In the genomic region with DNA sequence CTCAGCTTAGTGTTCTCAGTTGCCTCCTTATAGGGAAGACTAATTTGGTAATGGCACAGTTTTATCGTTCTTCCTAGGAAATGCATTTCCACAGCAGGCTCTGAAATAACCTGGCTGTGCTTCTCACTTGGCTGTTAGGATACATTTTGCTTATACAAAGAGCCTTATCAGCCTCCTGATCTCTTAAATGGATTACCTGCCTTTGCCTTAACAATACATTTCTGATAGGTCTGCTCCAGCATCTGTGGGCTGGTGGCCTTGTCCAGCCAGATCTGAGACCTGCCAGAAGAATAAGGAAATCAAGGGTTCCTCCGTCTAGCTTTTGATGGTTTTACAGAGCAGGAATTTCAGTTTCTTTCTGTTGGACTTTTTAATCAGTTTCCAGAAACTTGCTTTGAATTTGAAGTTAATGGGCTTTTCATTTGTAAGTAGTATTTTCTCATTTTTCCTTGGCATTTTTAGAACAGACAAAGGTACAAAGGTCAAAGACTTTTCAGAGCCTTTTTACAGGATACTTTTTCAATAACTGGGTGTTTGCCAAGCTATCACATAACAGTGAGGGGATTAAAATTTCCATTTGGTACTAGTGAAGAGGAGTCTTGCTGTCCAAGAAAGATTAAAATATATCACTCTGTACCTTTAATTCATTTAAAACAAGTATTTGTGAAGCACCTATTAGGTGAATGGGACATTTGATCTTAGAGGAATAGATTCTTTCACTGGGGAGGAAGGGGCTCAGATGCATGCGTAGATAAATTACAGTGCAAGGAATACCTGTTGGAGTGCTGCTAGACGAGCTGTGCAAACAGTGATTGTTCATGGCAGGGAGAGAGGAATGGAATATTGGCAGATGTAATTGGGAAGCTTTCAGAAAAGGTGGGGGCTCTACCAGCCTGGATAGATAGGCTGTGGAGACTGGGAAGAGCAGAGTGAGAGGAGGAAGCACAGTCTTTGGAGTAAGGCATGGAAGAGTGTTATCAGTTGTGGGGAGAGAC, we compare ENCODE assay signal across 13 cellular contexts.
DNase-seq lines count a peak whose midpoint lies in the region; ATAC-seq and TF ChIP-seq lines count a peak whose summit lies in the region.
"Had no signal": no experiment of that assay in that cellular context is flagged by ENCODE, and none has a peak within 500 bp of the region (broad histone marks: within the 10 kb centered on the region; RNA-seq: fewer than 3 reads in every experiment).

No MANE protein-coding gene starts in this region.

- H3K9me3 ChIP-seq in right cardiac atrium (ENCODE audit: control insufficient read depth, low read length), result no peaks in the 10 kb centered on the region
- H3K9me3 ChIP-seq in stomach, result no peaks in the 10 kb centered on the region
- H3K9me3 ChIP-seq in colonic mucosa, result no peaks in the 10 kb centered on the region
- H3K9me3 ChIP-seq in ovary, result no peaks in the 10 kb centered on the region
- H3K9me3 ChIP-seq: breast epithelium had no signal

- no peak for ATAC-seq in right cardiac atrium
- no peak for ATAC-seq in left cardiac atrium
- no peak for ATAC-seq in central memory CD8-positive, alpha-beta T cell (replicated peaks; ENCODE audit: extremely low read depth, poor library complexity, severe bottlenecking)
- ATAC-seq: K562; naive thymus-derived CD4-positive, alpha-beta T cell; stimulated activated naive CD8-positive, alpha-beta T cell treated with anti-CD3 and anti-CD28 coated beads, Interleukin-15, Interleukin-2, amounts not matched to agents 100 U/mL and 50 U/mL, for 24 hours had no signal

- H3K4me1 ChIP-seq in right cardiac atrium (ENCODE audit: control insufficient read depth, insufficient read depth, low read length) (peaks cover 19% of the 10 kb centered on the region), stomach (peaks cover 12 to 68% (median 38%) of the 10 kb centered on the region in 4 donors), colonic mucosa (no peaks in the 10 kb centered on the region), ovary (ENCODE audit: insufficient read depth) (peaks cover 5% of the 10 kb centered on the region)

- no peaks in the 10 kb centered on the region for H3K27me3 Mint-ChIP-seq in central memory CD8-positive, alpha-beta T cell
- H3K27me3 Mint-ChIP-seq: naive thymus-derived CD4-positive, alpha-beta T cell had no signal

- 60% methylated on average over 4 of the region's 4 CpGs for WGBS in right cardiac atrium
- WGBS in stomach, 5 donors, result 35 to 49% (median 39%) methylated on average over 4 of the region's 4 CpGs
- whole genome bisulfite sequencing in ovary, 3 donors, result 78 to 86% (median 81%) methylated on average over 4 of the region's 4 CpGs

- no peak overlapping the region for H3K4me3 ChIP-seq in right cardiac atrium (ENCODE audit: low read length)
- no peak overlapping the region for H3K4me3 ChIP-seq in stomach
- H3K4me3 ChIP-seq in colonic mucosa, result no peak overlapping the region
- H3K4me3 ChIP-seq in ovary, result no peak overlapping the region
- H3K4me3 ChIP-seq: breast epithelium, K562 had no signal

- DNase-seq in right cardiac atrium, result no peak
- DNase-seq in left cardiac atrium, result no peak
- DNase-seq in NCI-H345 treated with DMSO at 0.1 percent for 48 hours (lab: John Stamatoyannopoulos, UW; ENCODE audit: unreplicated experiment), result peak; percentile 13
- no peak for DNase-seq in central memory CD8-positive, alpha-beta T cell (ENCODE audit: low spot score in 2 of 2)
- DNase-seq in stomach, result peak; percentile 53
- no peak for DNase-seq in cerebellar cortex (ENCODE audit: low spot score)
- DNase-seq in colonic mucosa, result no peak
- DNase-seq in ovary, result no peak
- DNase-seq: activated gamma-delta T cell treated with Interleukin-2 at 50 U/mL for 16 hours; naive thymus-derived CD4-positive, alpha-beta T cell; stimulated activated naive CD8-positive, alpha-beta T cell treated with anti-CD3 and anti-CD28 coated beads, Interleukin-15, Interleukin-2, amounts not matched to agents 100 U/mL and 50 U/mL, for 24 hours had no signal

- H3K36me3 ChIP-seq in stomach (no peaks in the 10 kb centered on the region), colonic mucosa (no peaks in the 10 kb centered on the region), ovary (no peaks in the 10 kb centered on the region)
- H3K36me3 ChIP-seq: breast epithelium had no signal

- no peaks in the 10 kb centered on the region for H3K9me3 Mint-ChIP-seq in central memory CD8-positive, alpha-beta T cell
- H3K9me3 Mint-ChIP-seq: naive thymus-derived CD4-positive, alpha-beta T cell had no signal

- TF ChIP-seq POLR2A in stomach (IDR thresholded peaks at IDR 0.05), result no peak
- TF ChIP-seq POLR2A in ovary (IDR thresholded peaks at IDR 0.05), result no peak

- H3K36me3 Mint-ChIP-seq in central memory CD8-positive, alpha-beta T cell (ENCODE audit: insufficient read depth), result peaks cover 2% of the 10 kb centered on the region

- TF ChIP-seq CTCF in stomach (IDR thresholded peaks at IDR 0.05) (no peak), colonic mucosa (IDR thresholded peaks at IDR 0.05) (no peak), ovary (IDR thresholded peaks at IDR 0.05) (no peak)

- H3K27ac ChIP-seq in right cardiac atrium (ENCODE audit: low read length) (peak overlapping the region; percentile 69), stomach (peak overlapping the region in 3 of 5 donors; percentile 9 to 25 (median 21)), colonic mucosa (no peak overlapping the region), ovary (no peak overlapping the region)
- H3K27ac ChIP-seq: breast epithelium had no signal

- intact Hi-C loops in right cardiac atrium (cut with DNase I), result no loop called here
- intact Hi-C loops in left cardiac atrium (cut with DNase I), result no loop called here
- intact Hi-C loops in stomach (cut with DNase I; ENCODE audit: low total_unique reads), result no loop called here
- intact Hi-C loops in colonic mucosa (cut with DNase I), result loop anchor here (10.0 kb wide), 1 partner anchor 228 kb away; no protein-coding TSS in a partner anchor
- intact Hi-C loops in ovary (cut with DNase I), result no loop called here

- peaks cover 65% of the 10 kb centered on the region for H3K4me1 Mint-ChIP-seq in central memory CD8-positive, alpha-beta T cell

- H3K27me3 ChIP-seq in right cardiac atrium (ENCODE audit: control insufficient read depth, insufficient read depth), result no peaks in the 10 kb centered on the region
- no peaks in the 10 kb centered on the region for H3K27me3 ChIP-seq in stomach
- no peaks in the 10 kb centered on the region for H3K27me3 ChIP-seq in colonic mucosa
- H3K27me3 ChIP-seq in ovary, result no peaks in the 10 kb centered on the region
- H3K27me3 ChIP-seq: breast epithelium had no signal

- peak overlapping the region; percentile 5 for H3K27ac Mint-ChIP-seq in central memory CD8-positive, alpha-beta T cell (ENCODE audit: low read depth)

- no peak overlapping the region for H3K4me3 Mint-ChIP-seq in central memory CD8-positive, alpha-beta T cell

- TF ChIP-seq EP300 in stomach (IDR thresholded peaks at IDR 0.05) (no peak), ovary (IDR thresholded peaks at IDR 0.05) (no peak)

- no peak overlapping the region for H3K9ac ChIP-seq in colonic mucosa (ENCODE audit: low read depth in 2 of 2, low read length in 2 of 2)

Comparison
In these comparisons a context has a peak if more than half of its experiments do, and no peak if none do; other contexts are left out.
1. DNase-seq: peak in NCI-H345 treated with DMSO at 0.1 percent for 48 hours (single experiment) and stomach (single experiment); none in right cardiac atrium (0 of 3), left cardiac atrium (single experiment), central memory CD8-positive, alpha-beta T cell (0 of 2), cerebellar cortex (single experiment), colonic mucosa (single experiment) and ovary (0 of 5).
2. H3K27ac ChIP-seq: peak in right cardiac atrium (single experiment) and stomach (3 of 5); none in colonic mucosa (single experiment) and ovary (0 of 2).